ENCODE assay signal across 9 cellular contexts in genomic region chr10:114538544-114538906, GRCh38.
DNase-seq lines count a peak whose midpoint lies in the region; ATAC-seq and TF ChIP-seq lines count a peak whose summit lies in the region.
"Had no signal": no experiment of that assay in that cellular context is flagged by ENCODE, and none has a peak within 500 bp of the region (broad histone marks: within the 10 kb centered on the region; RNA-seq: fewer than 3 reads in every experiment).

No MANE protein-coding gene starts in this region.

- H3K9me3 ChIP-seq in OCI-LY1 (ENCODE audit: low read length) (no peaks in the 10 kb centered on the region), trophoblast cell (ENCODE audit: insufficient read depth, low read depth, low read length) (peaks cover 1% of the 10 kb centered on the region)

- H3K4me1 ChIP-seq in OCI-LY1 (ENCODE audit: insufficient read depth, low read length, severe bottlenecking) (peaks cover 27% of the 10 kb centered on the region), rectal smooth muscle tissue (ENCODE audit: control insufficient read depth, insufficient read depth, low read length) (no peaks in the 10 kb centered on the region), trophoblast cell (ENCODE audit: control insufficient read depth in 1 of 2, insufficient read depth in 2 of 2, low read length in 2 of 2) (no peaks in the 10 kb centered on the region)

- no peaks in the 10 kb centered on the region for H3K9me3 Mint-ChIP-seq in activated naive CD4-positive, alpha-beta T cell treated with anti-CD3 and anti-CD28 coated beads, Interleukin-2, amount 50 U/mL, for 24 hours

- H3K27me3 Mint-ChIP-seq in activated naive CD4-positive, alpha-beta T cell treated with anti-CD3 and anti-CD28 coated beads, Interleukin-2, amount 50 U/mL, for 24 hours = no peaks in the 10 kb centered on the region

- no peaks in the 10 kb centered on the region for H3F3A ChIP-seq in OCI-LY1 (ENCODE audit: insufficient read depth, low read length)

- no peak overlapping the region for H2BK12ac ChIP-seq in trophoblast cell (ENCODE audit: low read length)

- DNase-seq in trophoblast cell (no peak), NCI-H1092 treated with DMSO at 0.1 percent for 48 hours (lab: John Stamatoyannopoulos, UW) (no peak), HCEC 1CT (no peak)
- DNase-seq: glutamatergic neuron had no signal

- no peaks in the 10 kb centered on the region for H3K9me2 ChIP-seq in OCI-LY1 (ENCODE audit: low read depth, low read length)

- H3K14ac ChIP-seq in trophoblast cell (ENCODE audit: low read length) = no peak overlapping the region

- peak overlapping the region; percentile 75 for H3K4me3 Mint-ChIP-seq in activated naive CD4-positive, alpha-beta T cell treated with anti-CD3 and anti-CD28 coated beads, Interleukin-2, amount 50 U/mL, for 24 hours

- no peak overlapping the region for H3K23ac ChIP-seq in trophoblast cell (ENCODE audit: low read length)

- H3K9ac ChIP-seq in OCI-LY1 (ENCODE audit: low read length) = no peak overlapping the region; the same call in 1 of the 2 replicates
- no peak overlapping the region for H3K9ac ChIP-seq in rectal smooth muscle tissue (ENCODE audit: low read length)
- H3K9ac ChIP-seq in trophoblast cell (ENCODE audit: low read length) = no peak overlapping the region

- peak overlapping the region; percentile 91 for H3K27ac Mint-ChIP-seq in activated naive CD4-positive, alpha-beta T cell treated with anti-CD3 and anti-CD28 coated beads, Interleukin-2, amount 50 U/mL, for 24 hours

- H3K79me2 ChIP-seq in OCI-LY1 (ENCODE audit: insufficient read depth, low read length) (no peaks in the 10 kb centered on the region), trophoblast cell (ENCODE audit: control insufficient read depth, insufficient read depth, low read length, poor library complexity) (no peaks in the 10 kb centered on the region)

- no peak overlapping the region for H4K91ac ChIP-seq in trophoblast cell (ENCODE audit: low read depth, low read length)

- H3K4me3 ChIP-seq in OCI-LY1 (ENCODE audit: low read depth, low read length, poor library complexity, severe bottlenecking) (no peak overlapping the region), rectal smooth muscle tissue (ENCODE audit: low read length) (peak overlapping the region; percentile 11), trophoblast cell (ENCODE audit: low read depth, low read length) (no peak overlapping the region)

- H2AFZ ChIP-seq in OCI-LY1 (ENCODE audit: low read length) = no peak overlapping the region
- H2AFZ ChIP-seq in trophoblast cell (ENCODE audit: insufficient read depth, low read length, poor library complexity) = no peak overlapping the region

- H3K18ac ChIP-seq in trophoblast cell (ENCODE audit: low read length) = no peak overlapping the region

- H2BK120ac ChIP-seq in trophoblast cell (ENCODE audit: insufficient read depth, low read length, poor library complexity) = no peak overlapping the region

- no peaks in the 10 kb centered on the region for H4K20me1 ChIP-seq in OCI-LY1 (ENCODE audit: insufficient read depth, low read length)

- TF ChIP-seq CTCF in OCI-LY1 (IDR thresholded peaks at IDR 0.05; ENCODE audit: low read length) = no peak

- ATAC-seq in GM18909 (IDR thresholded peaks at IDR 0.05; ENCODE audit: poor library complexity, unreplicated experiment) (peak; percentile 34), HG03378 (IDR thresholded peaks at IDR 0.05; ENCODE audit: unreplicated experiment) (no peak)

- H3K27me3 ChIP-seq in OCI-LY1 (ENCODE audit: insufficient read depth, low read length) (no peaks in the 10 kb centered on the region), rectal smooth muscle tissue (ENCODE audit: control insufficient read depth, insufficient read depth, low read length) (no peaks in the 10 kb centered on the region), trophoblast cell (ENCODE audit: insufficient read depth, low read length) (no peaks in the 10 kb centered on the region)

- WGBS in trophoblast cell (ENCODE audit: extremely low coverage, insufficient coverage, insufficient read length) = no CpG with 5 or more reads among the region's 9 CpGs

- H3K4me2 ChIP-seq in OCI-LY1 (ENCODE audit: low read length) (peak overlapping the region; percentile 44; the same call in 1 of the 2 replicates), trophoblast cell (ENCODE audit: low read length) (no peak overlapping the region)

- no peak overlapping the region for H4K8ac ChIP-seq in trophoblast cell (ENCODE audit: low read depth, low read length)

- H3K4me1 Mint-ChIP-seq in activated naive CD4-positive, alpha-beta T cell treated with anti-CD3 and anti-CD28 coated beads, Interleukin-2, amount 50 U/mL, for 24 hours = peaks cover 80% of the 10 kb centered on the region

- H2AK5ac ChIP-seq in trophoblast cell (ENCODE audit: low read length) = no peak overlapping the region

- H3K4ac ChIP-seq in trophoblast cell (ENCODE audit: low read depth, low read length) = no peak overlapping the region

- H3K36me3 Mint-ChIP-seq in activated naive CD4-positive, alpha-beta T cell treated with anti-CD3 and anti-CD28 coated beads, Interleukin-2, amount 50 U/mL, for 24 hours = no peaks in the 10 kb centered on the region

- H3K36me3 ChIP-seq in OCI-LY1 (ENCODE audit: insufficient read depth, low read length) = no peaks in the 10 kb centered on the region
- H3K36me3 ChIP-seq in rectal smooth muscle tissue (ENCODE audit: control insufficient read depth, insufficient read depth, low read length) = no peaks in the 10 kb centered on the region
- H3K36me3 ChIP-seq in trophoblast cell (ENCODE audit: control insufficient read depth in 1 of 2, insufficient read depth in 2 of 2, low read length in 2 of 2) = no peaks in the 10 kb centered on the region

- H3K27ac ChIP-seq in OCI-LY1 (ENCODE audit: low read depth, low read length, poor library complexity, severe bottlenecking) (no peak overlapping the region), rectal smooth muscle tissue (ENCODE audit: low read depth, low read length) (no peak overlapping the region), trophoblast cell (ENCODE audit: low read depth, low read length) (no peak overlapping the region)

- H2BK5ac ChIP-seq in trophoblast cell (ENCODE audit: low read depth, low read length, poor library complexity) = no peak overlapping the region

- no peak overlapping the region for H4K12ac ChIP-seq in trophoblast cell (ENCODE audit: low read depth, low read length)

- H3K79me1 ChIP-seq in trophoblast cell (ENCODE audit: low read length) = no peaks in the 10 kb centered on the region
